Comparison of ENCODE assay signal across 30 cellular contexts in the genomic region with DNA sequence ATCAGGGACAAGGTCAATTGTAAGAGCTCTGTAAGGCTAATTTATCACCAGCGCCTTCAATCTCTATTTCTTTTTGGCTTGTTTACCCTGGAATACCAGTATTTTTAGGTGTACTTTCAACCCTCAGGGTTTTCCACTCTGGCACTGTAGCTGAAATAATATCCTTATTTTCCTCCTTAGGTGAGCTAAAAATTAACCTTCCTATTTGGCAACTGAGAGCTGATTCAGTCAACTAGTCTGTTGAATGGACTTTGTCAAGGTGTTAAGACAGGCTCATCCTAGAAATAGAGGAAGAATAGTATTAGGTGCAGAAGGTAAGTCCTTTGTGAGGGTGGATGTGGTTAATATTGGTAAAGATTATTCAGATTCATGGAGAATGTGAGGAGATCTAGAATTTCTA.
"Had no signal": no experiment of that assay in that cellular context is flagged by ENCODE, and none has a peak within 500 bp of the region (broad histone marks: within the 10 kb centered on the region; RNA-seq: fewer than 3 reads in every experiment).

No MANE protein-coding gene starts in this region.

- H3K27ac ChIP-seq: adrenal gland, body of pancreas, Peyer's patch, SJSA1 had no signal

- H3K9ac ChIP-seq: SK-N-SH had no signal

- ATAC-seq: activated CD8-positive, alpha-beta T cell treated with anti-CD3 and anti-CD28 coated beads, Interleukin-2, amount 10 ng/mL, durations not matched to agents 7 days and 5 days; activated naive CD4-positive, alpha-beta T cell treated with anti-CD3 and anti-CD28 coated beads, Interleukin-2, amount 50 U/mL, for 72 hours; body of pancreas; PC-3 had no signal

- H3K4me1 Mint-ChIP-seq: activated CD4-positive, alpha-beta T cell treated with anti-CD3 and anti-CD28 coated beads, Interleukin-2, amount 10 ng/mL, durations not matched to agents 7 days and 5 days had no signal

- H3K4me3 Mint-ChIP-seq: activated CD4-positive, alpha-beta T cell treated with anti-CD3 and anti-CD28 coated beads, Interleukin-2, amount 10 ng/mL, durations not matched to agents 7 days and 5 days; activated CD8-positive, alpha-beta T cell treated with anti-CD3 and anti-CD28 coated beads, Interleukin-2, amount 10 ng/mL, durations not matched to agents 7 days and 5 days; activated T-cell treated with anti-CD3 and anti-CD28 coated beads, Interleukin-2, amount 50 U/mL, for 24 hours; T-helper 1 cell treated with Interleukin-12 subunit alpha and Interleukin-12 subunit beta and Interleukin-4 antibody, amounts not matched to agents 30 μg/mL and 1 μg/mL, for 36 hours; T-helper 2 cell treated with Interferon-gamma antibody and Interleukin-4, amounts not matched to agents 5 μg/mL and 100 μg/mL, for 36 hours had no signal

- FAIRE-seq: astrocyte, bronchial epithelial cell, TTC549 had no signal

- H3K4me1 ChIP-seq: adrenal gland, Peyer's patch had no signal

- H3K4me3 ChIP-seq: adrenal gland, body of pancreas, Peyer's patch, SJSA1 had no signal

- H3K36me3 Mint-ChIP-seq: activated naive CD4-positive, alpha-beta T cell treated with anti-CD3 and anti-CD28 coated beads, Interleukin-2, amount 50 U/mL, for 72 hours had no signal

- DNase-seq: activated CD4-positive, alpha-beta T cell treated with anti-CD3 and anti-CD28 coated beads, Interleukin-2, amount 10 ng/mL, durations not matched to agents 7 days and 5 days; activated CD4-positive, alpha-beta T cell treated with anti-CD3 and anti-CD28 coated beads, Interleukin-2, amount 50 U/mL, for 48 hours; activated CD8-positive, alpha-beta T cell treated with anti-CD3 and anti-CD28 coated beads, Interleukin-2, amount 10 ng/mL, durations not matched to agents 7 days and 5 days; activated gamma-delta T cell; activated naive CD4-positive, alpha-beta T cell treated with Interleukin-2 at 50 U/mL for 16 hours; activated T-cell treated with anti-CD3 and anti-CD28 coated beads, Interleukin-2, amount 50 U/mL, for 24 hours; adrenal gland; body of pancreas; Karpas-422; NCI-H1105; NCI-H1417 treated with DMSO at 0.1 percent for 48 hours; NCI-H1694 treated with DMSO at 0.1 percent for 48 hours; NCI-H2029; NCI-H510A; NCI-H526; NCI-H748 treated with DMSO at 0.1 percent for 48 hours; NK-92 treated with Interleukin-12 subunit alpha and Interleukin-12 subunit beta, amount 100 ng/mL, for 24 hours; PC-3; Peyer's patch; RPMI8226; SHP77 treated with DMSO at 0.1 percent for 48 hours; SK-N-SH had no signal

- H3K36me3 ChIP-seq: adrenal gland, Peyer's patch, SJSA1 had no signal

- H3K9me3 ChIP-seq: adrenal gland, body of pancreas, Peyer's patch, SJSA1, SK-N-SH had no signal

- H3K9me3 Mint-ChIP-seq: activated CD4-positive, alpha-beta T cell treated with anti-CD3 and anti-CD28 coated beads, Interleukin-2, amount 10 ng/mL, durations not matched to agents 7 days and 5 days; activated naive CD4-positive, alpha-beta T cell treated with anti-CD3 and anti-CD28 coated beads, Interleukin-2, amount 50 U/mL, for 72 hours; activated T-cell treated with anti-CD3 and anti-CD28 coated beads, Interleukin-2, amount 50 U/mL, for 24 hours; activated T-helper 2 cell treated with anti-CD3 and anti-CD28 coated beads, Interferon-gamma antibody, Interleukin-2, Interleukin-4, amounts not matched to agents 10 μg/mL and 5 μg/mL and 100 μg/mL, durations not matched to agents 14 hours and 24 hours and 36 hours; T-helper 1 cell treated with Interleukin-12 subunit alpha and Interleukin-12 subunit beta and Interleukin-4 antibody, amounts not matched to agents 30 μg/mL and 1 μg/mL, for 36 hours; T-helper 2 cell treated with Interferon-gamma antibody and Interleukin-4, amounts not matched to agents 5 μg/mL and 100 μg/mL, for 36 hours had no signal

- H3K27me3 ChIP-seq: adrenal gland, body of pancreas, Peyer's patch, SJSA1 had no signal

- H3K4me2 ChIP-seq: SK-N-SH had no signal

- H3K27ac Mint-ChIP-seq: activated CD4-positive, alpha-beta T cell treated with anti-CD3 and anti-CD28 coated beads, Interleukin-2, amount 10 ng/mL, durations not matched to agents 7 days and 5 days; activated CD8-positive, alpha-beta T cell treated with anti-CD3 and anti-CD28 coated beads, Interleukin-2, amount 10 ng/mL, durations not matched to agents 7 days and 5 days; activated naive CD4-positive, alpha-beta T cell treated with anti-CD3 and anti-CD28 coated beads, Interleukin-2, amount 50 U/mL, for 72 hours; activated T-cell treated with anti-CD3 and anti-CD28 coated beads, Interleukin-2, amount 50 U/mL, for 24 hours; activated T-helper 2 cell treated with anti-CD3 and anti-CD28 coated beads, Interferon-gamma antibody, Interleukin-2, Interleukin-4, amounts not matched to agents 10 μg/mL and 5 μg/mL and 100 μg/mL, durations not matched to agents 14 hours and 24 hours and 36 hours; T-helper 1 cell treated with Interleukin-12 subunit alpha and Interleukin-12 subunit beta and Interleukin-4 antibody, amounts not matched to agents 30 μg/mL and 1 μg/mL, for 36 hours; T-helper 2 cell treated with Interferon-gamma antibody and Interleukin-4, amounts not matched to agents 5 μg/mL and 100 μg/mL, for 36 hours had no signal
